Comparison of ENCODE assay signal across 10 cellular contexts in the genomic region with DNA sequence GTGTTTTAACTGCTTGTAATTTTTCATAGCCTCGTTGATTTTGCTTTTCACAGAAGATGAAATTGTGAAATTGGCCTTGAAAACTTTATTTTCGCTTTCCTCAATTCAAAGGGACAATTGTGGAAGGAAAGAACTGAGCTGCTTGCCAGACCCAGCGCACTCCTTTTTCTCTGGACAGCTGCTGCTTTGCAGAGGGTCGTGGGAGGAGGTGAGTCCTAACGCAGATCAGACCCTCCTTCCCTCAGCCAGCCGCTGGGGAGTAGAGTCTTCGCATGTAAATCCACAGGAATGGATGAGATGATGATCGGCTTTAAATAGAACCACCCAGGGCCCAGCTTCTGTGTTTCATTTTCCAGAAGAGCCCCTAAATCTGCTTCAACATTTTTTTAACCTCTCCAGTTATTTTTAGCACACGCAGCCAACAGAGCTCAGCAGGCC. TPM values are rescaled to one million over a fixed set of nuclear protein-coding genes. Genes with fewer than 3 reads are reported as not detected.
DNase-seq lines count a peak whose midpoint lies in the region; FAIRE-seq and TF ChIP-seq lines count a peak whose summit lies in the region.
"Had no signal": no experiment of that assay in that cellular context is flagged by ENCODE, and none has a peak within 500 bp of the region (broad histone marks: within the 10 kb centered on the region; RNA-seq: fewer than 3 reads in every experiment).

No MANE protein-coding gene starts in this region.

- FAIRE-seq in endothelial cell of umbilical vein (lab: Jason Lieb, UNC): peak; percentile 35

- H3K9me3 Mint-ChIP-seq in neural crest cell: no peaks in the 10 kb centered on the region
- no peaks in the 10 kb centered on the region for H3K9me3 Mint-ChIP-seq in activated CD4-positive, alpha-beta memory T cell treated with anti-CD3 and anti-CD28 coated beads, Interleukin-2, amount 10 ng/mL, durations not matched to agents 7 days and 5 days

- H3K79me2 ChIP-seq in endothelial cell of umbilical vein (ENCODE audit: control insufficient read depth, insufficient read depth, low read length): no peaks in the 10 kb centered on the region

- no TSS peak for BruUV-seq in endothelial cell of umbilical vein (replicated peaks; lab: Mats Ljungman, UMichigan)

- intact Hi-C loops in endothelial cell of umbilical vein (cut with micrococcal nuclease): loop anchor here (5.0 kb wide), 1 partner anchor 561 kb away; the partner anchor contains the start of gene UBE2E2

- H3K27me3 ChIP-seq in endothelial cell of umbilical vein (ENCODE audit: control insufficient read depth in 2 of 2, insufficient read depth in 2 of 2, low read length in 2 of 2): no peaks in the 10 kb centered on the region

- peak overlapping the region; percentile 67 for H3K27ac Mint-ChIP-seq in neural crest cell (ENCODE audit: unreplicated experiment)
- H3K27ac Mint-ChIP-seq in activated CD4-positive, alpha-beta memory T cell treated with anti-CD3 and anti-CD28 coated beads, Interleukin-2, amount 10 ng/mL, durations not matched to agents 7 days and 5 days: no peak overlapping the region

- TF ChIP-seq CTCF in AG09309 (IDR thresholded peaks at IDR 0.05; ENCODE audit: control insufficient read depth, insufficient read depth, low read depth, low read length, missing control alignments) (no peak), endothelial cell of umbilical vein (IDR thresholded peaks at IDR 0.05; ENCODE audit: extremely low read depth in 1 of 2, insufficient read depth in 1 of 2, low read depth in 1 of 2, low read length in 2 of 2) (no peak), neural crest cell (conservative IDR thresholded peaks at IDR 0.05) (no peak)

- peak overlapping the region; percentile 84 for H2AFZ ChIP-seq in endothelial cell of umbilical vein (ENCODE audit: low read depth, low read length)

- DNase-seq in AG09309 (ENCODE audit: low read depth): no peak
- peak; percentile 60 for DNase-seq in NCI-H2227 treated with DMSO at 0.1 percent for 48 hours (lab: John Stamatoyannopoulos, UW)
- peak; percentile 19 for DNase-seq in endothelial cell of umbilical vein (ENCODE audit: low read depth, low spot score)
- DNase-seq in neural crest cell (ENCODE audit: low read depth, low spot score): no peak
- no peak for DNase-seq in activated CD4-positive, alpha-beta T cell treated with anti-CD3 and anti-CD28 coated beads for 4 hours
- DNase-seq in SIG-M5 treated with dmso at 0.1 percent for 504 hours (lab: John Stamatoyannopoulos, UW; ENCODE audit: unreplicated experiment): no peak
- DNase-seq in NCI-H1105 (lab: John Stamatoyannopoulos, UW): no peak
- no peak for DNase-seq in activated CD4-positive, alpha-beta memory T cell treated with anti-CD3 and anti-CD28 coated beads, Interleukin-2, amount 10 ng/mL, durations not matched to agents 7 days and 5 days
- DNase-seq: NCI-H69 had no signal

- H3K4me1 Mint-ChIP-seq in neural crest cell: peaks cover 33% of the 10 kb centered on the region
- H3K4me1 Mint-ChIP-seq in activated CD4-positive, alpha-beta memory T cell treated with anti-CD3 and anti-CD28 coated beads, Interleukin-2, amount 10 ng/mL, durations not matched to agents 7 days and 5 days: peaks cover 25% of the 10 kb centered on the region

- no peaks in the 10 kb centered on the region for H4K20me1 ChIP-seq in endothelial cell of umbilical vein (replicated peaks; ENCODE audit: control insufficient read depth, extremely low read depth, insufficient read depth, low read length)

- no peaks in the 10 kb centered on the region for H3K27me3 Mint-ChIP-seq in neural crest cell (ENCODE audit: low read depth)
- H3K27me3 Mint-ChIP-seq in activated CD4-positive, alpha-beta memory T cell treated with anti-CD3 and anti-CD28 coated beads, Interleukin-2, amount 10 ng/mL, durations not matched to agents 7 days and 5 days: peaks cover 6% of the 10 kb centered on the region

- H3K36me3 Mint-ChIP-seq in neural crest cell (ENCODE audit: low read depth): no peaks in the 10 kb centered on the region
- H3K36me3 Mint-ChIP-seq in activated CD4-positive, alpha-beta memory T cell treated with anti-CD3 and anti-CD28 coated beads, Interleukin-2, amount 10 ng/mL, durations not matched to agents 7 days and 5 days (ENCODE audit: low read depth): no peaks in the 10 kb centered on the region

- H3K4me3 ChIP-seq in AG09309 (ENCODE audit: control insufficient read depth, low read depth, low read length): peak overlapping the region; percentile 32
- no peak overlapping the region for H3K4me3 ChIP-seq in endothelial cell of umbilical vein (replicated peaks in 1 of 3; ENCODE audit: insufficient read depth in 1 of 3, low read depth in 1 of 3, low read length in 3 of 3)

- H3K4me3 Mint-ChIP-seq in neural crest cell: peak overlapping the region; percentile 6
- no peak overlapping the region for H3K4me3 Mint-ChIP-seq in activated CD4-positive, alpha-beta memory T cell treated with anti-CD3 and anti-CD28 coated beads, Interleukin-2, amount 10 ng/mL, durations not matched to agents 7 days and 5 days

- H3K4me2 ChIP-seq in endothelial cell of umbilical vein (ENCODE audit: insufficient read depth, low read length): peak overlapping the region; percentile 8

- H3K9me3 ChIP-seq in endothelial cell of umbilical vein (replicated peaks; ENCODE audit: control insufficient read depth, insufficient read depth, low read length): no peaks in the 10 kb centered on the region

- no peaks in the 10 kb centered on the region for H3K4me1 ChIP-seq in endothelial cell of umbilical vein (ENCODE audit: control insufficient read depth, extremely low read depth, insufficient read depth, low read length)

- H3K9me1 ChIP-seq in endothelial cell of umbilical vein (replicated peaks; ENCODE audit: control insufficient read depth, extremely low read depth, insufficient read depth, low read length): no peaks in the 10 kb centered on the region

- POLR2A ChIA-PET in endothelial cell of umbilical vein (lab: Charles Lee): no interaction called here
- POLR2A ChIA-PET in activated CD4-positive, alpha-beta memory T cell treated with anti-CD3 and anti-CD28 coated beads, Interleukin-2, amount 10 ng/mL, durations not matched to agents 7 days and 5 days (lab: Charles Lee): interaction anchor here (0.9 kb wide), 1 partner anchor 154 kb away, joined by 4 read pairs; the partner anchor contains the start of genes NKIRAS1 and RPL15

- CTCF ChIA-PET in endothelial cell of umbilical vein (lab: Charles Lee): interaction anchor here (0.7 to 1.3 kb wide), 2 partner anchors 12 to 712 kb away, joined by 3 read pairs; no protein-coding TSS in a partner anchor
- CTCF ChIA-PET in activated CD4-positive, alpha-beta memory T cell treated with anti-CD3 and anti-CD28 coated beads, Interleukin-2, amount 10 ng/mL, durations not matched to agents 7 days and 5 days (lab: Charles Lee): interaction anchor here (0.8 kb wide), 1 partner anchor 190 kb away, joined by 4 read pairs; no protein-coding TSS in a partner anchor

- H3K9ac ChIP-seq in endothelial cell of umbilical vein (replicated peaks; ENCODE audit: extremely low read depth, insufficient read depth, low read length): no peak overlapping the region

- H3K36me3 ChIP-seq in endothelial cell of umbilical vein (ENCODE audit: control insufficient read depth in 2 of 2, extremely low read depth in 1 of 2, insufficient read depth in 2 of 2, low read length in 2 of 2): no peaks in the 10 kb centered on the region

- dilution Hi-C loops in endothelial cell of umbilical vein (cut with MboI; ENCODE audit: extremely low pct_ligation_motif_present, low sequenced_read_pairs): no loop called here

- no peak overlapping the region for H3K27ac ChIP-seq in endothelial cell of umbilical vein (ENCODE audit: insufficient read depth, low read depth, low read length)
- H3K27ac ChIP-seq: C4-2B had no signal

- TF ChIP-seq POLR2A in endothelial cell of umbilical vein (IDR thresholded peaks at IDR 0.05; ENCODE audit: low read depth, low read length): no peak

TF ChIP-seq in endothelial cell of umbilical vein, 7 proteins besides CTCF, POLR2A, EP300 and RAD21:
- no peak for TF ChIP-seq MYC (IDR thresholded peaks at IDR 0.05; ENCODE audit: low read depth, low read length)
- no peak for TF ChIP-seq GATA2 (IDR thresholded peaks at IDR 0.05; ENCODE audit: insufficient read depth, insufficient read length, low read depth, low read length)
- TF ChIP-seq MAX (IDR thresholded peaks at IDR 0.05; ENCODE audit: insufficient read depth, insufficient read length): no peak
- no peak for TF ChIP-seq JUN (IDR thresholded peaks at IDR 0.05; ENCODE audit: borderline replicate concordance, insufficient read depth, insufficient read length, low read depth)
- no peak for TF ChIP-seq FOS (IDR thresholded peaks at IDR 0.05; ENCODE audit: borderline replicate concordance, insufficient read depth, low read length)
- TF ChIP-seq POLR2AphosphoS5 (IDR thresholded peaks at IDR 0.05; ENCODE audit: insufficient read depth, low read depth, low read length): no peak
- no peak for TF ChIP-seq EZH2 (IDR thresholded peaks at IDR 0.05; ENCODE audit: borderline replicate concordance, low read depth, low read length, severe bottlenecking)

RNA-seq across cellular contexts. Expression of gene UBE2E1, which starts 42.7 kb away (rescaled TPM):
- total RNA-seq in endothelial cell of umbilical vein: 114 TPM in 2 replicates
- polyA plus RNA-seq in endothelial cell of umbilical vein: 54.7 and 72.7 TPM in 2 replicates
- polyA plus RNA-seq in endothelial cell of umbilical vein (2011; cell fraction: cytosol; rRNA removed): 85.2 and 94.6 TPM in 2 replicates
- 81.5 and 97.3 TPM in 2 replicates for polyA plus RNA-seq in endothelial cell of umbilical vein (2011; cell fraction: nucleus; rRNA removed)
- polyA plus RNA-seq in endothelial cell of umbilical vein (2012): 104 and 137 TPM in 2 replicates
- 65.2 and 77.5 TPM in 2 replicates for polyA minus RNA-seq in endothelial cell of umbilical vein
- polyA minus RNA-seq in endothelial cell of umbilical vein (2011; cell fraction: cytosol; rRNA and poly(A)+ RNA removed): 18.4 TPM
- polyA minus RNA-seq in endothelial cell of umbilical vein (2011; cell fraction: nucleus; rRNA and poly(A)+ RNA removed): 61.3 and 72.7 TPM in 2 replicates
- 86.2 and 89.9 TPM in 2 replicates for total RNA-seq in neural crest cell
- total RNA-seq in activated CD4-positive, alpha-beta memory T cell treated with anti-CD3 and anti-CD28 coated beads, Interleukin-2, amount 10 ng/mL, durations not matched to agents 7 days and 5 days: 10 to 100 TPM; 64.0 to 72.8 TPM

Comparison
In these comparisons a context has a peak if more than half of its experiments do, and no peak if none do; other contexts are left out.
1. DNase-seq: peak in NCI-H2227 treated with DMSO at 0.1 percent for 48 hours (single experiment) and endothelial cell of umbilical vein (single experiment); none in AG09309 (single experiment), neural crest cell (single experiment), activated CD4-positive, alpha-beta T cell treated with anti-CD3 and anti-CD28 coated beads for 4 hours (0 of 2), SIG-M5 treated with dmso at 0.1 percent for 504 hours (single experiment), NCI-H1105 (single experiment) and activated CD4-positive, alpha-beta memory T cell treated with anti-CD3 and anti-CD28 coated beads, Interleukin-2, amount 10 ng/mL, durations not matched to agents 7 days and 5 days (single experiment).